In the genomic region with DNA sequence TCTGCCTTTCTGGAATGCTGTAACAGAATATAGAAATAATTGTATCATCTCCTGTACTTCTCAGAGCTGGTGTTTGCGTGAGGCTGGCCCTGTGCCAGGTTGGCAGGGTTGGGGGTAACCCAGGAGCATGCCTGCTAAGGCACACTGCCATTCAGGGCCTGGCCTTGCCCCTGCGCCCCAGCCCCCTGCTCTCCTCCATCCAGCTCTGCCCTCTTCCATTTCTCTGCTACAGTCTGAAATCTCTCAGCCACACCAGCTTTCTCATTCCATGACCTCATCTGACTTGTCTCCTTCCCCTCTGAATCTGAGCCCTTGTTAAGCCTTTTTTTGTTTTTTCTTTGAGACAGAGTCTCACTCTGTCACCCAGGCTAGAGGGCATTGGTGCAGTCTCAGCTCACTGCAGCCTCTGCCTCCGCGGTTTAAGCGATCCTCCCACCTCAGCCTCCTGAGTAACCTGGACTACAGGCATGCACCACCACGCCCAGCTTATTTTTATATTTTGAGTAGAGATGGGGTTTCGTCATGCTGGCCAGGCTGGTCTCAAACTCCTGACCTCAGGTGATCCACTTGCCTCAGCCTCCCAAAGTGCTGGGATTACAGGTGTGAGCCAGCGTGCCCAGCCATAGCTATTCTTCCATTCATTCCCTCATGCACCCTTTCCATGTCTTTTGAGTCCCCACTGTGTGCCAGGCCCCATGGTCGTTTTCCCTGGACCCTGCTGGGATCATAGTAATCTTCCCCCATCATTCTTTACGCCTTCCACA, we compare ENCODE assay signal across 17 cellular contexts.
DNase-seq lines count a peak whose midpoint lies in the region; ATAC-seq, FAIRE-seq and TF ChIP-seq lines count a peak whose summit lies in the region.
"Had no signal": no experiment of that assay in that cellular context is flagged by ENCODE, and none has a peak within 500 bp of the region (broad histone marks: within the 10 kb centered on the region; RNA-seq: fewer than 3 reads in every experiment).

No MANE protein-coding gene starts in this region.

- FAIRE-seq in H54 (lab: Jason Lieb, UNC), result no peak

- no peaks in the 10 kb centered on the region for H3K27me3 Mint-ChIP-seq in activated naive CD8-positive, alpha-beta T cell treated with anti-CD3 and anti-CD28 coated beads, Interleukin-2, amount 50 U/mL, for 24 hours
- H3K27me3 Mint-ChIP-seq in activated naive CD8-positive, alpha-beta T cell treated with anti-CD3 and anti-CD28 coated beads for 36 hours, result no peaks in the 10 kb centered on the region
- no peaks in the 10 kb centered on the region for H3K27me3 Mint-ChIP-seq in central memory CD8-positive, alpha-beta T cell

- no peak overlapping the region for H3K4me3 Mint-ChIP-seq in activated naive CD8-positive, alpha-beta T cell treated with anti-CD3 and anti-CD28 coated beads, Interleukin-2, amount 50 U/mL, for 24 hours
- H3K4me3 Mint-ChIP-seq in activated naive CD8-positive, alpha-beta T cell treated with anti-CD3 and anti-CD28 coated beads for 36 hours, result no peak overlapping the region
- H3K4me3 Mint-ChIP-seq in central memory CD8-positive, alpha-beta T cell, result no peak overlapping the region
- H3K4me3 Mint-ChIP-seq: activated T-cell treated with anti-CD3 and anti-CD28 coated beads, Interleukin-2, amount 50 U/mL, for 4 hours had no signal

- peaks cover 2% of the 10 kb centered on the region for H3K36me3 Mint-ChIP-seq in activated naive CD8-positive, alpha-beta T cell treated with anti-CD3 and anti-CD28 coated beads, Interleukin-2, amount 50 U/mL, for 24 hours (ENCODE audit: low read depth)
- peaks cover 4% of the 10 kb centered on the region for H3K36me3 Mint-ChIP-seq in activated naive CD8-positive, alpha-beta T cell treated with anti-CD3 and anti-CD28 coated beads for 36 hours
- peaks cover 12% of the 10 kb centered on the region for H3K36me3 Mint-ChIP-seq in central memory CD8-positive, alpha-beta T cell (ENCODE audit: insufficient read depth)

- peak overlapping the region; percentile 74 to 79 for H3K27ac ChIP-seq in liver (ENCODE audit: low read depth in 1 of 2, low read length in 2 of 2)
- H3K27ac ChIP-seq: colonic mucosa had no signal

- WGBS in liver, result 76% methylated on average over 10 of the region's 10 CpGs

- H3K36me3 ChIP-seq in liver (ENCODE audit: control insufficient read depth in 4 of 4, insufficient read depth in 3 of 4, low read depth in 1 of 4, low read length in 3 of 4), result peaks cover 0 to 3% (median under 1%) of the 10 kb centered on the region in 4 donors
- H3K36me3 ChIP-seq: colonic mucosa had no signal

- H3K9ac ChIP-seq in liver (ENCODE audit: low read depth in 1 of 2, low read length in 2 of 2), result no peak overlapping the region

- DNase-seq in activated naive CD8-positive, alpha-beta T cell treated with anti-CD3 and anti-CD28 coated beads, Interleukin-2, amount 50 U/mL, for 24 hours, result no peak
- no peak for DNase-seq in activated naive CD8-positive, alpha-beta T cell treated with anti-CD3 and anti-CD28 coated beads for 36 hours
- DNase-seq in central memory CD8-positive, alpha-beta T cell (ENCODE audit: low spot score in 2 of 2), result no peak
- DNase-seq in H54 (ENCODE audit: insufficient read length, low spot score), result no peak
- DNase-seq in activated CD4-positive, alpha-beta T cell treated with anti-CD3 and anti-CD28 coated beads, Interleukin-2, amount 50 U/mL, for 4 hours, result no peak
- DNase-seq: activated CD4-positive, alpha-beta T cell treated with anti-CD3 and anti-CD28 coated beads for 1 hour; activated T-cell treated with anti-CD3 and anti-CD28 coated beads, Interleukin-2, amount 50 U/mL, for 4 hours; amniotic stem cell; H7; NCI-H1105 treated with DMSO at 0.1 percent for 48 hours; NCI-H345; stimulated activated CD4-positive, alpha-beta T cell treated with anti-CD3 and anti-CD28 coated beads, Interleukin-4, amount 100 ng/mL, for 4 hours had no signal

- no peak for TF ChIP-seq POLR2A in H54 (IDR thresholded peaks at IDR 0.05; ENCODE audit: low read depth, low read length)

- H3K9me3 Mint-ChIP-seq in activated naive CD8-positive, alpha-beta T cell treated with anti-CD3 and anti-CD28 coated beads, Interleukin-2, amount 50 U/mL, for 24 hours, result no peaks in the 10 kb centered on the region
- no peaks in the 10 kb centered on the region for H3K9me3 Mint-ChIP-seq in activated naive CD8-positive, alpha-beta T cell treated with anti-CD3 and anti-CD28 coated beads for 36 hours
- no peaks in the 10 kb centered on the region for H3K9me3 Mint-ChIP-seq in central memory CD8-positive, alpha-beta T cell
- H3K9me3 Mint-ChIP-seq: activated T-cell treated with anti-CD3 and anti-CD28 coated beads, Interleukin-2, amount 50 U/mL, for 4 hours had no signal

- H3K4me3 ChIP-seq in liver (ENCODE audit: low read depth in 1 of 3, low read length in 3 of 3), result no peak overlapping the region
- H3K4me3 ChIP-seq: colonic mucosa had no signal

- H3K4me1 ChIP-seq in liver (ENCODE audit: control insufficient read depth in 4 of 4, insufficient read depth in 4 of 4, low read length in 3 of 4), result peaks cover 0 to 26% (median 9%) of the 10 kb centered on the region in 4 donors
- H3K4me1 ChIP-seq: colonic mucosa had no signal

- ATAC-seq in activated naive CD8-positive, alpha-beta T cell treated with anti-CD3 and anti-CD28 coated beads, Interleukin-2, amount 50 U/mL, for 24 hours, result peak; percentile 46
- ATAC-seq in central memory CD8-positive, alpha-beta T cell (replicated peaks; ENCODE audit: extremely low read depth, poor library complexity, severe bottlenecking), result no peak
- ATAC-seq in GM18520 (IDR thresholded peaks at IDR 0.05; ENCODE audit: unreplicated experiment) (no peak), GM21367 (IDR thresholded peaks at IDR 0.05; ENCODE audit: unreplicated experiment) (no peak)
- ATAC-seq: activated T-cell treated with anti-CD3 and anti-CD28 coated beads, Interleukin-2, amount 50 U/mL, for 4 hours; esophagus mucosa had no signal

- H3K27me3 ChIP-seq in liver (ENCODE audit: control insufficient read depth in 4 of 4, insufficient read depth in 4 of 4, low read length in 3 of 4), result no peaks in the 10 kb centered on the region
- H3K27me3 ChIP-seq: colonic mucosa had no signal

- no peak for TF ChIP-seq RAD21 in liver (IDR thresholded peaks at IDR 0.05)

- H3K4me1 Mint-ChIP-seq in activated naive CD8-positive, alpha-beta T cell treated with anti-CD3 and anti-CD28 coated beads, Interleukin-2, amount 50 U/mL, for 24 hours, result peaks cover 20% of the 10 kb centered on the region
- H3K4me1 Mint-ChIP-seq in activated naive CD8-positive, alpha-beta T cell treated with anti-CD3 and anti-CD28 coated beads for 36 hours, result peaks cover 25% of the 10 kb centered on the region
- H3K4me1 Mint-ChIP-seq in central memory CD8-positive, alpha-beta T cell, result peaks cover 8% of the 10 kb centered on the region

- TF ChIP-seq CTCF in liver (IDR thresholded peaks at IDR 0.05; ENCODE audit: low read depth, low read length, missing input control), result no peak

- no peak overlapping the region for H3K27ac Mint-ChIP-seq in activated naive CD8-positive, alpha-beta T cell treated with anti-CD3 and anti-CD28 coated beads, Interleukin-2, amount 50 U/mL, for 24 hours
- H3K27ac Mint-ChIP-seq in activated naive CD8-positive, alpha-beta T cell treated with anti-CD3 and anti-CD28 coated beads for 36 hours, result no peak overlapping the region
- H3K27ac Mint-ChIP-seq in central memory CD8-positive, alpha-beta T cell (ENCODE audit: low read depth), result peak overlapping the region; percentile 66

- H3K9me3 ChIP-seq in liver (ENCODE audit: control insufficient read depth in 4 of 4, low read length in 3 of 4), result no peaks in the 10 kb centered on the region
- H3K9me3 ChIP-seq: colonic mucosa had no signal

TF ChIP-seq in liver, 16 proteins besides CTCF, POLR2A, EP300 and RAD21:
- TF ChIP-seq FOXA2 (IDR thresholded peaks at IDR 0.05) (no peak), HNF4A (conservative IDR thresholded peaks at IDR 0.05) (no peak), TAF1 (conservative IDR thresholded peaks at IDR 0.05) (no peak), EGR1 (IDR thresholded peaks at IDR 0.05; ENCODE audit: low read depth in 2 of 2) (no peak), REST (IDR thresholded peaks at IDR 0.05) (no peak), FOXA1 (IDR thresholded peaks at IDR 0.05) (no peak), JUND (IDR thresholded peaks at IDR 0.05) (no peak), NR2F2 (IDR thresholded peaks at IDR 0.05) (no peak)
